In the genomic region with DNA sequence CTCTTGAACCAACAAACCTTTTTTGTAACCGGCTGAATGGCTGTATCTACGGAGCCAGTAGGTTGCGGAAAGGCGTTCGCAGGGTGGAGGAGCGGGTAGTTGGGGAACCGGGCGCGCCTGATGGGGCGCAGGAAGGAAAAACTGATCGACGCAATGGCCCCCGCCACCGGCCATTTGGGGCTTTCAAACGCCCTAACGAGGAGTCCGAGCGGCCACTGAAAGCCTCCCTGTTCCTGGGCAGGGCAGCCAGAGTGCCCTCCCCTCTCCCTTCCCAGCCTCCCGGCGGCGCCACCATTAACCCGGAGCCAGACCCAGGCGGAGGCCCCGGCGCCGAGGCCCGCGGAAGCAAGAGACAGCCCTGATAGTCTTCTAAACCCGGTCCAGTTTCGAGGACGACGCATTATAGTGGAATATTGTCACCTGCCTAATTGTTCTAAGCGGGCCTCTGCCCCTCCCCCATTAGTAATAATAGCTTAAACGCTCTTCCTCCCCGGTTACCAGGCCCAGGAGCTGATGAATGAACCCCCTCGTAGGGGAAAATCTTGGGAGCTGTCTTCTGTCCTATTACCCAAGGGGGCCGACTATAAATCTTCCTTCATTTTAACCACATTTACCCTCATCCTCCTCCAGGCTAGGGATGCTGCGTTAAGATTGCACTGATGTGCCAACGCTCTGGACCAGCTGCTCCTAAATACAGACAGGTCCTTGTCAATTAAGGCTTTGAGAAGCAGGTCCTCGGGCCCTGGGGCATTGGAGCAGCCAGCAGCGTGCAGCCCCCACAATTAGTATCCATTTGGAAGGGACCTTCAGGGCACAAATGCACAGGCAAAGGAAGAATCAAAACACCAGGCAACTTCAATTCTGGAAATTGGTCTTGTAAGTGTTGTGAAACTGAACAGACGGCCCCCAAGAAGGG, we compare ENCODE assay signal across 22 cellular contexts.
A peak's percentile ranks its signal among the peaks of the same experiment; 100 is the strongest.
DNase-seq lines count a peak whose midpoint lies in the region; ATAC-seq, FAIRE-seq and TF ChIP-seq lines count a peak whose summit lies in the region.
"Had no signal": no experiment of that assay in that cellular context is flagged by ENCODE, and none has a peak within 500 bp of the region (broad histone marks: within the 10 kb centered on the region; RNA-seq: fewer than 3 reads in every experiment).

No MANE protein-coding gene starts in this region.

- ATAC-seq in HG02852 (IDR thresholded peaks at IDR 0.05; ENCODE audit: unreplicated experiment) (no peak), HG02678 (IDR thresholded peaks at IDR 0.05; ENCODE audit: unreplicated experiment) (no peak)
- ATAC-seq: left colon; stimulated activated effector memory CD8-positive, alpha-beta T cell treated with anti-CD3 and anti-CD28 coated beads, Interleukin-12 subunit alpha, Interleukin-12 subunit beta, amount 100 ng/mL, for 72 hours had no signal

- H3K9me3 ChIP-seq in HUES6 (ENCODE audit: control insufficient read depth, insufficient read depth, low read depth, low read length) = no peaks in the 10 kb centered on the region
- H3K9me3 ChIP-seq: right atrium auricular region, thoracic aorta had no signal

- H3K4me1 ChIP-seq in HUES6 (ENCODE audit: control insufficient read depth, insufficient read depth, low read length) = peaks cover 20% of the 10 kb centered on the region

- no peaks in the 10 kb centered on the region for H3K36me3 Mint-ChIP-seq in brain
- H3K36me3 Mint-ChIP-seq: activated CD4-positive, alpha-beta memory T cell treated with anti-CD3 and anti-CD28 coated beads for 36 hours; activated naive CD4-positive, alpha-beta T cell treated with anti-CD3 and anti-CD28 coated beads, Interleukin-2, amount 50 U/mL, for 24 hours; stimulated activated effector memory CD8-positive, alpha-beta T cell treated with anti-CD3 and anti-CD28 coated beads, Interleukin-12 subunit alpha, Interleukin-12 subunit beta, amount 100 ng/mL, for 72 hours had no signal

- H3K4me3 Mint-ChIP-seq in brain = peak overlapping the region in 4 of 5 experiments; percentile 8 to 71 (median 48)
- H3K4me3 Mint-ChIP-seq: activated CD4-positive, alpha-beta memory T cell treated with anti-CD3 and anti-CD28 coated beads for 36 hours; activated naive CD4-positive, alpha-beta T cell treated with anti-CD3 and anti-CD28 coated beads, Interleukin-2, amount 50 U/mL, for 24 hours; stimulated activated effector memory CD8-positive, alpha-beta T cell treated with anti-CD3 and anti-CD28 coated beads, Interleukin-12 subunit alpha, Interleukin-12 subunit beta, amount 100 ng/mL, for 72 hours had no signal

- peaks cover 99% of the 10 kb centered on the region for H3K27me3 ChIP-seq in HUES6 (ENCODE audit: control insufficient read depth, insufficient read depth, low read length)

- peaks cover 99% of the 10 kb centered on the region for H3K27me3 Mint-ChIP-seq in brain

- peaks cover 20% of the 10 kb centered on the region for H3K4me1 Mint-ChIP-seq in brain

- peak; percentile 45 for DNase-seq in iPS-NIHi7 (ENCODE audit: extremely low spot score)
- peak; percentile 70 for DNase-seq in retina
- no peak for DNase-seq in urothelium cell line (ENCODE audit: low spot score)
- no peak for DNase-seq in NCI-H128 (lab: John Stamatoyannopoulos, UW; ENCODE audit: unreplicated experiment)
- DNase-seq: activated CD4-positive, alpha-beta memory T cell treated with anti-CD3 and anti-CD28 coated beads for 36 hours; activated T-cell treated with anti-CD3 and anti-CD28 coated beads, Interleukin-2, amount 50 U/mL, for 1 hour; left colon; NCI-H1436 treated with DMSO at 0.1 percent for 48 hours; NCI-H774; nucleus accumbens; OCI-M1; SIG-M5; T-helper 2 cell; WERI-Rb-1 had no signal

- H3K36me3 ChIP-seq in HUES6 (ENCODE audit: control insufficient read depth, insufficient read depth, low read length) = no peaks in the 10 kb centered on the region
- H3K36me3 ChIP-seq: right atrium auricular region, thoracic aorta, WERI-Rb-1 had no signal

- peaks cover 0 to 23% (median 6%) of the 10 kb centered on the region in 5 experiments for H3K9me3 Mint-ChIP-seq in brain
- H3K9me3 Mint-ChIP-seq: activated CD4-positive, alpha-beta memory T cell treated with anti-CD3 and anti-CD28 coated beads for 36 hours; activated naive CD4-positive, alpha-beta T cell treated with anti-CD3 and anti-CD28 coated beads, Interleukin-2, amount 50 U/mL, for 24 hours; stimulated activated effector memory CD8-positive, alpha-beta T cell treated with anti-CD3 and anti-CD28 coated beads, Interleukin-12 subunit alpha, Interleukin-12 subunit beta, amount 100 ng/mL, for 72 hours had no signal

- no peak overlapping the region for H3K9ac ChIP-seq in HUES6 (ENCODE audit: low read length)

- no peak for FAIRE-seq in urothelium cell line (lab: Jason Lieb, UNC)

- peak overlapping the region; percentile 53 for H3K4me3 ChIP-seq in HUES6 (ENCODE audit: low read depth, low read length)
- H3K4me3 ChIP-seq: right atrium auricular region, thoracic aorta had no signal

- no peak overlapping the region for H3K27ac ChIP-seq in HUES6 (ENCODE audit: low read depth, low read length)
- H3K27ac ChIP-seq: right atrium auricular region, thoracic aorta, WERI-Rb-1 had no signal

- peak overlapping the region in 2 of 5 experiments; percentile 75 to 81 for H3K27ac Mint-ChIP-seq in brain
- H3K27ac Mint-ChIP-seq: activated CD4-positive, alpha-beta memory T cell treated with anti-CD3 and anti-CD28 coated beads for 36 hours; activated naive CD4-positive, alpha-beta T cell treated with anti-CD3 and anti-CD28 coated beads, Interleukin-2, amount 50 U/mL, for 24 hours; stimulated activated effector memory CD8-positive, alpha-beta T cell treated with anti-CD3 and anti-CD28 coated beads, Interleukin-12 subunit alpha, Interleukin-12 subunit beta, amount 100 ng/mL, for 72 hours had no signal

- no peak for TF ChIP-seq CTCF in brain (conservative IDR thresholded peaks at IDR 0.05)

Comparison
In these comparisons a context has a peak if more than half of its experiments do, and no peak if none do; other contexts are left out.
1. DNase-seq: peak in iPS-NIHi7 (single experiment) and retina (single experiment); none in urothelium cell line (single experiment) and NCI-H128 (single experiment).